Comparison of ENCODE assay signal across 20 cellular contexts in the genomic region with DNA sequence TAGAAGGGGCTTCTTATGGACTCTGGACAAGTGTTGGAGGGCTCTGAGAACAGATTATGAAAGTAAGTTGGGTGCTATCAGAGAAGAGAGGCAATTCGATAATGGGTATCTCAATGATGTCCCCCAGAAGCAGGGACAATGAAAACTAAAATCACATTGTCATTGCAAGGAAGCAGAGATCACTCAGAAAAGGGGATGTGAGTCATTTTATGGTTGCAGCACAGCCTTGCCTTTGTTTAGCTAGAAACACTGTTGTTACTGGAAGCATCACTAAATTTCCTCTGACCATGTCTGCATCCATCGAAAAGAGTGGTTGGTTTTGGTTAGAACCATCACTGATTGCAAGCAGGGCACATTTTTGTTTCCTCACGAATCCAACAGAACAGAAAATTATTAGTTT.
DNase-seq lines count a peak whose midpoint lies in the region; ATAC-seq, FAIRE-seq and TF ChIP-seq lines count a peak whose summit lies in the region.
"Had no signal": no experiment of that assay in that cellular context is flagged by ENCODE, and none has a peak within 500 bp of the region (broad histone marks: within the 10 kb centered on the region; RNA-seq: fewer than 3 reads in every experiment).

No MANE protein-coding gene starts in this region.

- H3K36me3 ChIP-seq in GM23338 (ENCODE audit: insufficient read depth) (no peaks in the 10 kb centered on the region), K562 (ENCODE audit: control insufficient read depth, insufficient read depth, low read length) (no peaks in the 10 kb centered on the region)
- H3K36me3 ChIP-seq: colonic mucosa, neural progenitor cell, spleen, thoracic aorta had no signal

- no peak for FAIRE-seq in K562 (lab: Jason Lieb, UNC)

- ATAC-seq in GM18520 (IDR thresholded peaks at IDR 0.05; ENCODE audit: unreplicated experiment) (peak; percentile 46), GM23338 (no peak), HG03558 (IDR thresholded peaks at IDR 0.05; ENCODE audit: extremely low read depth, unreplicated experiment) (peak; percentile 67), K562 (no peak)
- ATAC-seq: left colon had no signal

- H3K4me1 ChIP-seq in GM23338 (ENCODE audit: insufficient read depth): peaks cover 9% of the 10 kb centered on the region
- peaks cover 0 to 15% of the 10 kb centered on the region in 2 experiments; a peak in 3 of 5 replicates for H3K4me1 ChIP-seq in K562 (replicated peaks in 1 of 2; ENCODE audit: control insufficient read depth in 2 of 2, insufficient read depth in 2 of 2, low read length in 2 of 2)
- H3K4me1 ChIP-seq: colonic mucosa, neural progenitor cell, spleen had no signal

- H3K4me3 Mint-ChIP-seq in GM23338: no peak overlapping the region
- H3K4me3 Mint-ChIP-seq: neural progenitor cell had no signal

- no peaks in the 10 kb centered on the region for H3K9me3 Mint-ChIP-seq in GM23338
- H3K9me3 Mint-ChIP-seq: neural progenitor cell had no signal

- H3K36me3 Mint-ChIP-seq in GM23338 (ENCODE audit: low read depth): no peaks in the 10 kb centered on the region
- H3K36me3 Mint-ChIP-seq: neural progenitor cell had no signal

- H3K4me3 ChIP-seq in GM23338 (no peak overlapping the region), K562 (no peak overlapping the region)
- H3K4me3 ChIP-seq: colonic mucosa, neural progenitor cell, spleen, thoracic aorta had no signal

- H3K27me3 ChIP-seq in GM23338 (ENCODE audit: insufficient read depth) (no peaks in the 10 kb centered on the region), K562 (ENCODE audit: control insufficient read depth in 2 of 2, insufficient read depth in 2 of 2, low read length in 2 of 2) (no peaks in the 10 kb centered on the region)
- H3K27me3 ChIP-seq: colonic mucosa, neural progenitor cell, spleen had no signal

- POLR2A ChIA-PET in K562 (lab: Yijun Ruan, JAX): no interaction called here
- POLR2A ChIA-PET in RWPE1 (lab: Yijun Ruan, JAX; ENCODE audit: low non-redundant PET): no interaction called here

- H3K79me2 ChIP-seq in GM23338 (replicated peaks; ENCODE audit: insufficient read depth): no peaks in the 10 kb centered on the region
- H3K79me2 ChIP-seq in K562 (ENCODE audit: control insufficient read depth, insufficient read depth, low read length): peaks cover 15% of the 10 kb centered on the region

- CTCF ChIA-PET in K562 (lab: Yijun Ruan, JAX; ENCODE audit: low intra/inter-chr PET ratio) (no interaction called here), RWPE1 (lab: Yijun Ruan, JAX) (no interaction called here)

- no peaks in the 10 kb centered on the region for H3K9me3 ChIP-seq in K562 (replicated peaks; ENCODE audit: control insufficient read depth, insufficient read depth, low read depth, low read length)
- H3K9me3 ChIP-seq: colonic mucosa, spleen, thoracic aorta had no signal

- no peak overlapping the region for H3K27ac Mint-ChIP-seq in GM23338
- H3K27ac Mint-ChIP-seq: neural progenitor cell had no signal

- no TSS peak for BruUV-seq in K562 (replicated peaks; lab: Mats Ljungman, UMichigan)

- intact Hi-C loops in K562 (cut with micrococcal nuclease): no loop called here

- TF ChIP-seq CTCF in GM23338 (conservative IDR thresholded peaks at IDR 0.05; ENCODE audit: low read depth in 2 of 2) (no peak), K562 (IDR thresholded peaks at IDR 0.05 in 2 of 3, conservative IDR thresholded peaks at IDR 0.05 in 1 of 3; ENCODE audit: insufficient read depth in 2 of 3, low read depth in 1 of 3, low read length in 3 of 3) (no peak), RWPE1 (conservative IDR thresholded peaks at IDR 0.05; ENCODE audit: low read depth) (no peak)

- TF ChIP-seq RAD21 in K562 (CRISPR knock-in tag; conservative IDR thresholded peaks at IDR 0.05 in 1 of 2, IDR thresholded peaks at IDR 0.05 in 1 of 2): no peak

- no peaks in the 10 kb centered on the region for H3F3A ChIP-seq in GM23338 (replicated peaks; ENCODE audit: low read depth)

- in situ Hi-C loops in K562 (cut with MboI): no loop called here

- DNase-seq in GM23338 (ENCODE audit: low spot score) (no peak), K562 (ENCODE audit: extremely low read depth in 1 of 4, low spot score in 3 of 4) (no peak), HCEC 1CT (no peak), HuH-7.5 (ENCODE audit: low spot score) (no peak), RWPE1 (ENCODE audit: low spot score) (no peak), inferior parietal cortex (ENCODE audit: extremely low spot score) (no peak)
- DNase-seq: activated CD4-positive, alpha-beta T cell treated with anti-CD3 and anti-CD28 coated beads, Interleukin-2, amount 50 U/mL, for 1 hour; activated naive CD4-positive, alpha-beta T cell treated with anti-CD3 and anti-CD28 coated beads, Interleukin-2, amount 50 U/mL, for 16 hours; activated T-cell treated with anti-CD3 and anti-CD28 coated beads for 4 hours; colonic mucosa; foreskin melanocyte; left colon; midbrain; NCI-H187; NCI-H446; spleen had no signal

- no peak for TF ChIP-seq EP300 in K562 (IDR thresholded peaks at IDR 0.05; ENCODE audit: low read length)

- 0 out of 2 replicates have a peak, but pooled peaks cover 6% of the 10 kb centered on the region for H3K9me2 ChIP-seq in GM23338 (ENCODE audit: insufficient read depth)

- WGBS in K562 (ENCODE audit: insufficient coverage, low coverage, missing lambda C conversion rate): 11% methylated on average over 3 of the region's 3 CpGs

- H3K27me3 Mint-ChIP-seq in GM23338 (ENCODE audit: insufficient read depth, low read depth, poor library complexity): no peaks in the 10 kb centered on the region

- H3K9ac ChIP-seq in K562 (ENCODE audit: insufficient read depth in 1 of 2, low read depth in 2 of 2, low read length in 2 of 2): no peak overlapping the region
- H3K9ac ChIP-seq: neural progenitor cell had no signal

- H2AFZ ChIP-seq in GM23338 (peak overlapping the region; percentile 35; the same call in 1 of the 2 replicates), K562 (ENCODE audit: low read depth, low read length) (peak overlapping the region; percentile 19; the same call in 1 of the 2 replicates)
- H2AFZ ChIP-seq: neural progenitor cell had no signal

- H3K27ac ChIP-seq in GM23338 (ENCODE audit: low read depth) (no peak overlapping the region), K562 (ENCODE audit: extremely low read depth, low read depth, low read length) (no peak overlapping the region), RWPE1 (no peak overlapping the region)
- H3K27ac ChIP-seq: colonic mucosa, neural progenitor cell, spleen, thoracic aorta had no signal

- H3K4me1 Mint-ChIP-seq in GM23338: peaks cover 18% of the 10 kb centered on the region
- H3K4me1 Mint-ChIP-seq: neural progenitor cell had no signal

- no peak for TF ChIP-seq POLR2A in K562 (conservative IDR thresholded peaks at IDR 0.05)

- no peak overlapping the region for H3K4me2 ChIP-seq in GM23338
- H3K4me2 ChIP-seq in K562 (ENCODE audit: insufficient read depth, low read length): no peak overlapping the region
- H3K4me2 ChIP-seq: neural progenitor cell had no signal

- H4K20me1 ChIP-seq in GM23338 (replicated peaks; ENCODE audit: insufficient read depth): no peaks in the 10 kb centered on the region
- H4K20me1 ChIP-seq in K562 (replicated peaks; ENCODE audit: control insufficient read depth, insufficient read depth, low read length): no peaks in the 10 kb centered on the region

- no peaks in the 10 kb centered on the region for H3K9me1 ChIP-seq in K562 (ENCODE audit: control insufficient read depth, insufficient read depth, low read length)

TF ChIP-seq in GM23338, 12 proteins besides CTCF, POLR2A, EP300 and RAD21 (continues in another document):
- TF ChIP-seq JUNB (IDR thresholded peaks at IDR 0.05; ENCODE audit: unreplicated experiment): no peak

TF ChIP-seq in K562, 482 proteins besides CTCF, POLR2A, EP300 and RAD21:
- TF ChIP-seq FOSL1 (tag; conservative IDR thresholded peaks at IDR 0.05) (peak; percentile 50), ELF1 (tag; IDR thresholded peaks at IDR 0.05) (no peak)

Comparison
In these comparisons a context has a peak if more than half of its experiments do, and no peak if none do; other contexts are left out.
1. ATAC-seq: peak in GM18520 (single experiment) and HG03558 (single experiment); none in GM23338 (single experiment) and K562 (single experiment).